In genomic region chr10:121610798-121611325, GRCh38 we compare ENCODE assay signal across 27 cellular contexts. TPM values are rescaled to one million over a fixed set of nuclear protein-coding genes. Genes with fewer than 3 reads are reported as not detected.
A peak's percentile ranks its signal among the peaks of the same experiment; 100 is the strongest.
DNase-seq lines count a peak whose midpoint lies in the region; ATAC-seq, FAIRE-seq and TF ChIP-seq lines count a peak whose summit lies in the region.
"Had no signal": no experiment of that assay in that cellular context is flagged by ENCODE, and none has a peak within 500 bp of the region (broad histone marks: within the 10 kb centered on the region; RNA-seq: fewer than 3 reads in every experiment).

No MANE protein-coding gene starts in this region.

- peak overlapping the region; percentile 33 for H2BK120ac ChIP-seq in H1 (replicated peaks; ENCODE audit: low read depth, low read length)
- H2BK120ac ChIP-seq in trophoblast cell (ENCODE audit: insufficient read depth, low read length, poor library complexity): peak overlapping the region; percentile 85

- H4K12ac ChIP-seq in trophoblast cell (ENCODE audit: low read depth, low read length): no peak overlapping the region

- H3K14ac ChIP-seq in H1 (ENCODE audit: insufficient read length) (no peak overlapping the region), trophoblast cell (ENCODE audit: low read length) (no peak overlapping the region)

- no peak overlapping the region for H4K91ac ChIP-seq in H1 (replicated peaks; ENCODE audit: insufficient read length, low read length)
- peak overlapping the region; percentile 94 for H4K91ac ChIP-seq in trophoblast cell (ENCODE audit: low read depth, low read length)

- H3K27ac ChIP-seq in H1 (ENCODE audit: low read depth, low read length) (no peak overlapping the region), trophoblast cell (ENCODE audit: low read depth, low read length) (no peak overlapping the region)
- H3K27ac ChIP-seq: KMS-11, ovary, thoracic aorta had no signal

- intact Hi-C loops in Caco-2 (cut with micrococcal nuclease; ENCODE audit: unreplicated experiment) (loop anchor here (1.0 to 10.0 kb wide), 12 partner anchors 13 to 634 kb away; partner anchors contain the start of gene FGFR2), mucosa of descending colon (cut with DNase I, micrococcal nuclease) (loop anchor here in 1 of 2 donors (10.0 kb wide), 1 partner anchor 656 kb away; no protein-coding TSS in a partner anchor)

- H3K4me2 ChIP-seq in H1 (ENCODE audit: insufficient read depth in 1 of 2, low read depth in 2 of 2, low read length in 2 of 2) (no peak overlapping the region), trophoblast cell (ENCODE audit: low read length) (no peak overlapping the region)
- H3K4me2 ChIP-seq: KMS-11 had no signal

- H3K4me1 ChIP-seq in Caco-2 (peaks cover 53% of the 10 kb centered on the region), H1 (replicated peaks in 1 of 4; ENCODE audit: control insufficient read depth in 3 of 4, insufficient read depth in 4 of 4, low read length in 3 of 4) (peaks cover 0 to 6% (median 2%) of the 10 kb centered on the region in 4 experiments; a peak in 2 of 7 replicates), trophoblast cell (ENCODE audit: control insufficient read depth in 1 of 2, insufficient read depth in 2 of 2, low read length in 2 of 2) (peaks cover 0 to 10% of the 10 kb centered on the region in 2 experiments), mucosa of descending colon (ENCODE audit: low read depth) (no peaks in the 10 kb centered on the region)

- no peaks in the 10 kb centered on the region for H4K20me1 ChIP-seq in H1 (replicated peaks in 1 of 2; ENCODE audit: control insufficient read depth in 1 of 2, insufficient read depth in 2 of 2, low read length in 2 of 2)

- H3K36me3 ChIP-seq in Caco-2 (ENCODE audit: control insufficient read depth, insufficient read depth, low read length) (no peaks in the 10 kb centered on the region), MG63 (no peaks in the 10 kb centered on the region), H1 (ENCODE audit: control insufficient read depth in 2 of 4, insufficient read depth in 4 of 4, low read length in 3 of 4) (no peaks in the 10 kb centered on the region), trophoblast cell (ENCODE audit: control insufficient read depth in 1 of 2, insufficient read depth in 2 of 2, low read length in 2 of 2) (no peaks in the 10 kb centered on the region), mucosa of descending colon (ENCODE audit: low read depth) (no peaks in the 10 kb centered on the region)
- H3K36me3 ChIP-seq: ovary, thoracic aorta had no signal

- H3K23ac ChIP-seq in H1 (ENCODE audit: insufficient read length) (no peak overlapping the region), trophoblast cell (ENCODE audit: low read length) (no peak overlapping the region)

- H3K23me2 ChIP-seq in H1 (ENCODE audit: low read depth, low read length): no peaks in the 10 kb centered on the region; the same call in 1 of the 2 replicates

- no peak overlapping the region for H2AFZ ChIP-seq in H1 (ENCODE audit: low read length)
- peak overlapping the region; percentile 10 for H2AFZ ChIP-seq in trophoblast cell (ENCODE audit: insufficient read depth, low read length, poor library complexity)

- H2AK5ac ChIP-seq in H1 (ENCODE audit: low read depth, low read length) (no peak overlapping the region), trophoblast cell (ENCODE audit: low read length) (no peak overlapping the region)

- H2BK12ac ChIP-seq in H1 (ENCODE audit: low read depth, low read length): 0 out of 2 replicates have a peak overlapping the region, but pooled peaks have one; percentile 91
- no peak overlapping the region for H2BK12ac ChIP-seq in trophoblast cell (ENCODE audit: low read length)

- CTCF ChIA-PET in Caco-2 (lab: Charles Lee) (no interaction called here), H1 (lab: Charles Lee; ENCODE audit: partially characterized antibody) (interaction anchor here (0.6 to 5.1 kb wide), 6 partner anchors 10 to 668 kb away, joined by 3 to 27 read pairs (median 5); partner anchors contain the start of gene FGFR2)

- H3K27me3 ChIP-seq in Caco-2 (replicated peaks; ENCODE audit: control insufficient read depth, insufficient read depth, low read length): no peaks in the 10 kb centered on the region
- H3K27me3 ChIP-seq in MG63: no peaks in the 10 kb centered on the region
- H3K27me3 ChIP-seq in H1 (replicated peaks in 1 of 4; ENCODE audit: control insufficient read depth in 3 of 4, extremely low read depth in 1 of 4, insufficient read depth in 3 of 4, low read length in 3 of 4): peaks cover 0 to 8% (median 4%) of the 10 kb centered on the region in 4 experiments; a peak in 3 of 7 replicates
- no peaks in the 10 kb centered on the region for H3K27me3 ChIP-seq in trophoblast cell (ENCODE audit: insufficient read depth, low read length)
- H3K27me3 ChIP-seq: ovary had no signal

- peak overlapping the region; percentile 96; the same call in 1 of the 2 replicates for H2BK5ac ChIP-seq in H1 (ENCODE audit: low read depth, low read length)
- peak overlapping the region; percentile 67 for H2BK5ac ChIP-seq in trophoblast cell (ENCODE audit: low read depth, low read length, poor library complexity)

- no peak for FAIRE-seq in H1 (lab: Jason Lieb, UNC)
- FAIRE-seq: HTR-8/SVneo had no signal

- H3K4me3 ChIP-seq in Caco-2 (ENCODE audit: low read depth, low read length) (no peak overlapping the region), MG63 (no peak overlapping the region), H1 (ENCODE audit: extremely low read depth in 1 of 4, insufficient read depth in 2 of 4, low read depth in 3 of 4, low read length in 4 of 4) (no peak overlapping the region), trophoblast cell (ENCODE audit: low read depth, low read length) (no peak overlapping the region), mucosa of descending colon (no peak overlapping the region), foreskin fibroblast (ENCODE audit: low read depth in 1 of 2, low read length in 2 of 2) (no peak overlapping the region)
- H3K4me3 ChIP-seq: ovary, thoracic aorta had no signal

- H3K36me3 Mint-ChIP-seq in Caco-2 (ENCODE audit: insufficient read depth, unreplicated experiment): peaks cover 4% of the 10 kb centered on the region
- H3K36me3 Mint-ChIP-seq: activated naive CD4-positive, alpha-beta T cell treated with anti-CD3 and anti-CD28 coated beads, Interleukin-2, amount 50 U/mL, for 72 hours; CD8-positive, alpha-beta T cell; natural killer cell; stimulated activated effector memory CD8-positive, alpha-beta T cell treated with anti-CD3 and anti-CD28 coated beads, Interleukin-12 subunit alpha, Interleukin-12 subunit beta, amount 100 ng/mL, for 72 hours had no signal

- H3K27ac Mint-ChIP-seq in Caco-2 (ENCODE audit: unreplicated experiment): peak overlapping the region; percentile 96
- H3K27ac Mint-ChIP-seq: activated naive CD4-positive, alpha-beta T cell treated with anti-CD3 and anti-CD28 coated beads, Interleukin-2, amount 50 U/mL, for 72 hours; CD8-positive, alpha-beta T cell; natural killer cell; stimulated activated effector memory CD8-positive, alpha-beta T cell treated with anti-CD3 and anti-CD28 coated beads, Interleukin-12 subunit alpha, Interleukin-12 subunit beta, amount 100 ng/mL, for 72 hours had no signal

- peaks cover 63% of the 10 kb centered on the region for H3K4me1 Mint-ChIP-seq in Caco-2 (ENCODE audit: low read depth, unreplicated experiment)
- H3K4me1 Mint-ChIP-seq: natural killer cell had no signal

- H3K56ac ChIP-seq in H1 (replicated peaks; ENCODE audit: insufficient read length, low read depth, low read length): no peak overlapping the region

- H3K79me1 ChIP-seq in H1 (ENCODE audit: low read depth, low read length) (no peaks in the 10 kb centered on the region), trophoblast cell (ENCODE audit: low read length) (peaks cover 9% of the 10 kb centered on the region)

- TF ChIP-seq EP300 in H1 (IDR thresholded peaks at IDR 0.05; ENCODE audit: borderline replicate concordance in 1 of 2, low read depth in 2 of 2, low read length in 2 of 2): no peak

- 89% methylated on average over 7 of the region's 7 CpGs; no CpG with 5 or more reads in 1 of the 2 experiments for WGBS in H1 (ENCODE audit: extremely low coverage in 1 of 2, insufficient coverage in 1 of 2, insufficient read length in 1 of 2, insufficient replicate concordance in 2 of 2, low coverage in 1 of 2, low lambda C conversion rate in 2 of 2, missing lambda C conversion rate in 1 of 2), 2 experiments
- WGBS in trophoblast cell (ENCODE audit: extremely low coverage, insufficient coverage, insufficient read length): no CpG with 5 or more reads among the region's 7 CpGs

- H2BK20ac ChIP-seq in H1 (ENCODE audit: low read length): peak overlapping the region; percentile 94

- H3K79me2 ChIP-seq in H1 (ENCODE audit: control insufficient read depth in 1 of 2, insufficient read depth in 2 of 2, low read length in 2 of 2) (no peaks in the 10 kb centered on the region), trophoblast cell (ENCODE audit: control insufficient read depth, insufficient read depth, low read length, poor library complexity) (no peaks in the 10 kb centered on the region)

- no peak for TF ChIP-seq RAD21 in H1 (IDR thresholded peaks at IDR 0.05 in 1 of 2, conservative IDR thresholded peaks at IDR 0.05 in 1 of 2; ENCODE audit: low read depth in 2 of 2, low read length in 2 of 2)

- no peak overlapping the region for H3K4ac ChIP-seq in H1 (replicated peaks; ENCODE audit: insufficient read length, low read depth, low read length)
- no peak overlapping the region for H3K4ac ChIP-seq in trophoblast cell (ENCODE audit: low read depth, low read length)

- H3K18ac ChIP-seq in H1 (ENCODE audit: extremely low read depth, low read length): peak overlapping the region; percentile 52; the same call in 1 of the 2 replicates
- H3K18ac ChIP-seq in trophoblast cell (ENCODE audit: low read length): peak overlapping the region; percentile 64

- H3K4me3 Mint-ChIP-seq in Caco-2 (ENCODE audit: unreplicated experiment): peak overlapping the region; percentile 55
- H3K4me3 Mint-ChIP-seq: CD8-positive, alpha-beta T cell; H9; natural killer cell; stimulated activated effector memory CD8-positive, alpha-beta T cell treated with anti-CD3 and anti-CD28 coated beads, Interleukin-12 subunit alpha, Interleukin-12 subunit beta, amount 100 ng/mL, for 72 hours had no signal

- no peaks in the 10 kb centered on the region for H3K9me3 Mint-ChIP-seq in Caco-2 (ENCODE audit: unreplicated experiment)
- H3K9me3 Mint-ChIP-seq: activated naive CD4-positive, alpha-beta T cell treated with anti-CD3 and anti-CD28 coated beads, Interleukin-2, amount 50 U/mL, for 72 hours; CD8-positive, alpha-beta T cell; H9; natural killer cell; stimulated activated effector memory CD8-positive, alpha-beta T cell treated with anti-CD3 and anti-CD28 coated beads, Interleukin-12 subunit alpha, Interleukin-12 subunit beta, amount 100 ng/mL, for 72 hours had no signal

- no peak overlapping the region for H4K8ac ChIP-seq in H1 (ENCODE audit: extremely low read depth, insufficient read depth, low read length)
- H4K8ac ChIP-seq in trophoblast cell (ENCODE audit: low read depth, low read length): no peak overlapping the region

- H2BK15ac ChIP-seq in H1 (ENCODE audit: low read length): no peak overlapping the region

- BruUV-seq in Caco-2 (replicated peaks; lab: Mats Ljungman, UMichigan): no TSS peak

- DNase-seq in Caco-2 (peak; percentile 80 to 81), MG63 (peak; percentile 17), H1 (ENCODE audit: low read depth in 1 of 2, low spot score in 2 of 2) (no peak), trophoblast cell (peak in 1 of 2 donors; percentile 20), mucosa of descending colon (no peak), SK-N-DZ (ENCODE audit: low spot score) (no peak), foreskin fibroblast (no peak)
- DNase-seq: activated CD4-positive, alpha-beta T cell treated with anti-CD3 and anti-CD28 coated beads for 48 hours; CD8-positive, alpha-beta T cell; cortex of kidney; DND-41; foreskin melanocyte; H9; kidney glomerular epithelial cell; mesenchymal stem cell; natural killer cell; NCI-H2081 treated with DMSO at 0.1 percent for 48 hours; NCI-H524; ovary; right cardiac atrium; Right ventricle myocardium superior had no signal

- H3K9ac ChIP-seq in H1 (replicated peaks in 1 of 4; ENCODE audit: extremely low read depth in 1 of 4, low read depth in 3 of 4, low read length in 3 of 4) (no peak overlapping the region), trophoblast cell (ENCODE audit: low read length) (no peak overlapping the region)
- H3K9ac ChIP-seq: KMS-11 had no signal

- H4K5ac ChIP-seq in H1 (ENCODE audit: insufficient read length, low read depth, low read length): no peak overlapping the region

- POLR2A ChIA-PET in Caco-2 (lab: Charles Lee) (interaction anchor here (0.5 kb wide), 1 partner anchor 57 kb away, joined by 3 read pairs; no protein-coding TSS in a partner anchor), H1 (lab: Charles Lee; ENCODE audit: partially characterized antibody) (interaction anchor here (0.9 to 1.1 kb wide), 2 partner anchors 14 to 23 kb away, joined by 3 to 4 read pairs; no protein-coding TSS in a partner anchor)

- no peak for TF ChIP-seq CTCF in Caco-2 (IDR thresholded peaks at IDR 0.05; ENCODE audit: insufficient read depth in 1 of 2, low read depth in 1 of 2, low read length in 1 of 2, severe bottlenecking in 1 of 2, unreplicated experiment in 1 of 2)
- TF ChIP-seq CTCF in H1 (IDR thresholded peaks at IDR 0.05; ENCODE audit: control extremely low read depth in 1 of 3, insufficient read depth in 1 of 3, low read depth in 1 of 3, low read length in 3 of 3): no peak
- TF ChIP-seq CTCF in mucosa of descending colon (IDR thresholded peaks at IDR 0.05): no peak
- no peak for TF ChIP-seq CTCF in foreskin fibroblast (IDR thresholded peaks at IDR 0.05; ENCODE audit: low read depth, low read length)

- ATAC-seq in mucosa of descending colon: no peak
- ATAC-seq: activated naive CD4-positive, alpha-beta T cell treated with anti-CD3 and anti-CD28 coated beads, Interleukin-2, amount 50 U/mL, for 72 hours; CD8-positive, alpha-beta T cell; right cardiac atrium; stimulated activated effector memory CD8-positive, alpha-beta T cell treated with anti-CD3 and anti-CD28 coated beads, Interleukin-12 subunit alpha, Interleukin-12 subunit beta, amount 100 ng/mL, for 72 hours had no signal

- TF ChIP-seq POLR2A in H1 (IDR thresholded peaks at IDR 0.05; ENCODE audit: control extremely low read depth in 1 of 2, low read depth in 2 of 2, low read length in 2 of 2): no peak

- no peaks in the 10 kb centered on the region for H3K9me3 ChIP-seq in Caco-2
- H3K9me3 ChIP-seq in MG63: no peaks in the 10 kb centered on the region
- H3K9me3 ChIP-seq in H1 (ENCODE audit: insufficient read depth in 2 of 2, low read depth in 1 of 2, low read length in 1 of 2): no peaks in the 10 kb centered on the region
- H3K9me3 ChIP-seq in trophoblast cell (ENCODE audit: insufficient read depth, low read depth, low read length): peaks cover 2% of the 10 kb centered on the region
- no peaks in the 10 kb centered on the region for H3K9me3 ChIP-seq in mucosa of descending colon
- H3K9me3 ChIP-seq: ovary, thoracic aorta had no signal

- no peaks in the 10 kb centered on the region for H3K27me3 Mint-ChIP-seq in Caco-2 (ENCODE audit: insufficient read depth, unreplicated experiment)

RNA-seq across cellular contexts. Expression of gene FGFR2, which starts 12.6 kb away (rescaled TPM):
- total RNA-seq in Caco-2 (2022): 266 and 286 TPM in 2 replicates
- total RNA-seq in MG63 (2014; rRNA removed; shearing (Covaris generic); ENCODE audit: low replicate concordance): 6.3 and 9.0 TPM in 2 replicates
- 81.2 and 81.6 TPM in 2 replicates for total RNA-seq in H1 (2021; fragmentation: NEBNext Ultra II Directional; extraction: Animal tissue kit (Norgen Biotek cat#: 25700))
- polyA plus RNA-seq in H1 (2011; rRNA removed): 50.2 and 50.3 TPM in 2 replicates
- 69.6 TPM for polyA plus RNA-seq in H1 (2011; cell fraction: cytosol; rRNA removed)
- polyA plus RNA-seq in H1 (2011; cell fraction: nucleus; rRNA removed): 128 TPM
- 53.5 to 65.1 TPM (median 58.9 TPM) in 4 replicates for polyA plus RNA-seq in H1 (2012, experiment 1 of 2)
- 15.2 TPM for polyA plus RNA-seq in H1 (2012, experiment 2 of 2)
- polyA plus RNA-seq in H1 (2013, experiment 1 of 2): 55.3 TPM
- 59.0 TPM for polyA plus RNA-seq in H1 (2013, experiment 2 of 2)
- 126 and 168 TPM in 2 replicates for polyA minus RNA-seq in H1 (2011; rRNA and poly(A)+ RNA removed)
- polyA minus RNA-seq in H1 (2011; cell fraction: cytosol; rRNA and poly(A)+ RNA removed): 103 TPM
- 190 TPM for polyA minus RNA-seq in H1 (2011; cell fraction: nucleus; rRNA and poly(A)+ RNA removed)
- 21.4 and 23.8 TPM in 2 replicates for polyA plus RNA-seq in trophoblast cell (2013)
- total RNA-seq in mucosa of descending colon: 100 to 1,000 TPM in 1 of 3 donors, 10 to 100 TPM in 2; 64.3 to 138 (median 77.5) TPM
- 11.3 and 11.5 TPM in 2 replicates for polyA plus RNA-seq in SK-N-DZ (2014; cell fraction: cytosol; rRNA removed)
- 12.0 and 20.8 TPM in 2 replicates for polyA plus RNA-seq in SK-N-DZ (2014; cell fraction: nucleus; rRNA removed)
- total RNA-seq: activated naive CD4-positive, alpha-beta T cell treated with anti-CD3 and anti-CD28 coated beads, Interleukin-2, amount 50 U/mL, for 72 hours; OCI-LY7 had no signal

Comparison
In these comparisons a context has a peak if more than half of its experiments do, and no peak if none do; other contexts are left out.
1. DNase-seq: peak in Caco-2 (2 of 2) and MG63 (single experiment); none in H1 (0 of 2), mucosa of descending colon (0 of 3), SK-N-DZ (single experiment) and foreskin fibroblast (0 of 2).